In the genomic region with DNA sequence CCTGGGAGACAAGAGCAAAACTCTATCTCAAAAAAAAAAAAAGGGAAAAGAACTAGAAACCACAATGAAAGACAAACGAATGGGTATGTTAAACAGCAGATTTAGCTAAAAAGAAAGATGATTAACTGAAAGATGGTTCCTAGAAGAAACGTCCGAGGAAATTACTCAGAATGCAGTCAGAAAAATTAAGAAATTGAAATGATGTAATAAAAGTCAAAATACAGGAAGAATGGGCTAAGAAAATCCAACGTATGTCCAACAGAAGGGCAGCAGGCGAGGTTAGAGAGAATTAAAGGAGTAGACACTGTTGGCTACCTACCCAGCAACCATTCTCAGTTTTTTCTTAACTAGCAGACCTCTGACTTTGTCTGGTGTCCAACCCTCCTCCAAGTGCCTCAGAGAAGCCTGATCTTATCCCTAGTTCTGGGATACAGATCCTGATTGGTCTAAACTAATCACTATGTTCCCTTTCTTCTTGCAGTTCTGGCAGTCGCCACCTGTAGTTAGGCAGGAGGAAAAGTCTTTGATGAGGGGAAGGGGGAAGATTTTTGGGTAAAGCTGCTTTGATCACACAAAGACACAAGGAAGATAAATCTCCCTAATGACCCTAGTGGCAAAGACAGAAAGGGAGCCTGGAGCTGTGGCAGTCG, we compare ENCODE assay signal across 18 cellular contexts. TPM values are rescaled to one million over a fixed set of nuclear protein-coding genes. Genes with fewer than 3 reads are reported as not detected.
DNase-seq lines count a peak whose midpoint lies in the region; ATAC-seq and TF ChIP-seq lines count a peak whose summit lies in the region.
"Had no signal": no experiment of that assay in that cellular context is flagged by ENCODE, and none has a peak within 500 bp of the region (broad histone marks: within the 10 kb centered on the region; RNA-seq: fewer than 3 reads in every experiment).

No MANE protein-coding gene starts in this region.

- no peak overlapping the region for H3K4me3 ChIP-seq in epithelial cell of esophagus (ENCODE audit: low read length)
- H3K4me3 ChIP-seq: BLaER1, right atrium auricular region had no signal

- H3K4me1 Mint-ChIP-seq in osteocyte (ENCODE audit: unreplicated experiment) = peaks cover 14% of the 10 kb centered on the region
- no peaks in the 10 kb centered on the region for H3K4me1 Mint-ChIP-seq in activated T-helper 1 cell treated with anti-CD3 and anti-CD28 coated beads, Interleukin-12 subunit alpha, Interleukin-12 subunit beta, Interleukin-2, Interleukin-4 antibody, amounts not matched to agents 30 ng/mL and 10 ng/mL and 1 ng/mL, durations not matched to agents 14 hours and 24 hours and 36 hours (ENCODE audit: low read depth)
- H3K4me1 Mint-ChIP-seq: activated CD4-positive, alpha-beta T cell treated with anti-CD3 and anti-CD28 coated beads, Interleukin-2, amount 10 ng/mL, durations not matched to agents 24 days and 14 days had no signal

- no peaks in the 10 kb centered on the region for H3K9me3 Mint-ChIP-seq in osteocyte (ENCODE audit: unreplicated experiment)
- no peaks in the 10 kb centered on the region for H3K9me3 Mint-ChIP-seq in activated T-helper 1 cell treated with anti-CD3 and anti-CD28 coated beads, Interleukin-12 subunit alpha, Interleukin-12 subunit beta, Interleukin-2, Interleukin-4 antibody, amounts not matched to agents 30 ng/mL and 10 ng/mL and 1 ng/mL, durations not matched to agents 14 hours and 24 hours and 36 hours
- H3K9me3 Mint-ChIP-seq: activated CD4-positive, alpha-beta T cell treated with anti-CD3 and anti-CD28 coated beads, Interleukin-2, amount 10 ng/mL, durations not matched to agents 24 days and 14 days had no signal

- H3K36me3 Mint-ChIP-seq in osteocyte (ENCODE audit: unreplicated experiment) = peaks cover 7% of the 10 kb centered on the region
- H3K36me3 Mint-ChIP-seq in activated T-helper 1 cell treated with anti-CD3 and anti-CD28 coated beads, Interleukin-12 subunit alpha, Interleukin-12 subunit beta, Interleukin-2, Interleukin-4 antibody, amounts not matched to agents 30 ng/mL and 10 ng/mL and 1 ng/mL, durations not matched to agents 14 hours and 24 hours and 36 hours (ENCODE audit: low read depth) = no peaks in the 10 kb centered on the region

- TF ChIP-seq CTCF in epithelial cell of esophagus (IDR thresholded peaks at IDR 0.05; ENCODE audit: insufficient read depth, low read depth, low read length, missing control alignments) = peak; percentile 5
- no peak for TF ChIP-seq CTCF in osteocyte (IDR thresholded peaks at IDR 0.05)

- no peaks in the 10 kb centered on the region for H3K27me3 Mint-ChIP-seq in osteocyte (ENCODE audit: unreplicated experiment)
- peaks cover 4% of the 10 kb centered on the region for H3K27me3 Mint-ChIP-seq in activated T-helper 1 cell treated with anti-CD3 and anti-CD28 coated beads, Interleukin-12 subunit alpha, Interleukin-12 subunit beta, Interleukin-2, Interleukin-4 antibody, amounts not matched to agents 30 ng/mL and 10 ng/mL and 1 ng/mL, durations not matched to agents 14 hours and 24 hours and 36 hours (ENCODE audit: insufficient read depth)

- peak; percentile 45 for DNase-seq in DMS 273 (lab: John Stamatoyannopoulos, UW; ENCODE audit: unreplicated experiment)
- DNase-seq in DMS 273 treated with DMSO at 0.1 percent for 48 hours (lab: John Stamatoyannopoulos, UW) = no peak
- DNase-seq in OCI-M1 (lab: John Stamatoyannopoulos, UW) = peak; percentile 53
- DNase-seq in epithelial cell of esophagus (ENCODE audit: low read depth) = peak; percentile 54
- peak; percentile 15 for DNase-seq in osteocyte (ENCODE audit: extremely low spot score, unreplicated experiment)
- no peak for DNase-seq in hypothalamus (lab: John Stamatoyannopoulos, UW)
- DNase-seq in activated T-helper 1 cell treated with anti-CD3 and anti-CD28 coated beads, Interleukin-12 subunit alpha, Interleukin-12 subunit beta, Interleukin-2, Interleukin-4 antibody, amounts not matched to agents 30 ng/mL and 10 ng/mL and 1 ng/mL, durations not matched to agents 14 hours and 24 hours and 36 hours (ENCODE audit: low spot score) = no peak
- DNase-seq: activated CD4-positive, alpha-beta T cell treated with anti-CD3 and anti-CD28 coated beads, Interleukin-2, amount 10 ng/mL, durations not matched to agents 24 days and 14 days; activated naive CD4-positive, alpha-beta T cell; anterior cingulate cortex; MM.1S; NCI-H2029 treated with DMSO at 0.1 percent for 48 hours had no signal

- H3K27ac Mint-ChIP-seq in osteocyte (ENCODE audit: unreplicated experiment) = no peak overlapping the region
- no peak overlapping the region for H3K27ac Mint-ChIP-seq in activated T-helper 1 cell treated with anti-CD3 and anti-CD28 coated beads, Interleukin-12 subunit alpha, Interleukin-12 subunit beta, Interleukin-2, Interleukin-4 antibody, amounts not matched to agents 30 ng/mL and 10 ng/mL and 1 ng/mL, durations not matched to agents 14 hours and 24 hours and 36 hours
- H3K27ac Mint-ChIP-seq: activated CD4-positive, alpha-beta T cell treated with anti-CD3 and anti-CD28 coated beads, Interleukin-2, amount 10 ng/mL, durations not matched to agents 24 days and 14 days had no signal

- intact Hi-C loops in activated T-helper 1 cell treated with anti-CD3 and anti-CD28 coated beads, Interleukin-12 subunit alpha, Interleukin-12 subunit beta, Interleukin-2, Interleukin-4 antibody, amounts not matched to agents 30 ng/mL and 10 ng/mL and 1 ng/mL, durations not matched to agents 14 hours and 24 hours and 36 hours (cut with micrococcal nuclease) = no loop called here

- no peak for ATAC-seq in GM18517 (IDR thresholded peaks at IDR 0.05; ENCODE audit: unreplicated experiment)
- ATAC-seq: foreskin keratinocyte, Panc1, SK-N-SH treated with all-trans-retinoic acid at 6 μM for 48 hours had no signal

- no peak overlapping the region for H3K4me3 Mint-ChIP-seq in osteocyte (ENCODE audit: unreplicated experiment)
- H3K4me3 Mint-ChIP-seq in activated T-helper 1 cell treated with anti-CD3 and anti-CD28 coated beads, Interleukin-12 subunit alpha, Interleukin-12 subunit beta, Interleukin-2, Interleukin-4 antibody, amounts not matched to agents 30 ng/mL and 10 ng/mL and 1 ng/mL, durations not matched to agents 14 hours and 24 hours and 36 hours = no peak overlapping the region
- H3K4me3 Mint-ChIP-seq: activated CD4-positive, alpha-beta T cell treated with anti-CD3 and anti-CD28 coated beads, Interleukin-2, amount 10 ng/mL, durations not matched to agents 24 days and 14 days had no signal

RNA-seq across cellular contexts. Expression of gene GPR161, which starts 25.7 kb away (rescaled TPM):
- total RNA-seq in osteocyte = 36.8 and 38.5 TPM in 2 replicates
- total RNA-seq in activated T-helper 1 cell treated with anti-CD3 and anti-CD28 coated beads, Interleukin-12 subunit alpha, Interleukin-12 subunit beta, Interleukin-2, Interleukin-4 antibody, amounts not matched to agents 30 ng/mL and 10 ng/mL and 1 ng/mL, durations not matched to agents 14 hours and 24 hours and 36 hours = 0.41 and 0.42 TPM in 2 replicates

Comparison
In these comparisons a context has a peak if more than half of its experiments do, and no peak if none do; other contexts are left out.
1. DNase-seq: peak in DMS 273 (single experiment), OCI-M1 (single experiment), epithelial cell of esophagus (single experiment) and osteocyte (single experiment); none in DMS 273 treated with DMSO at 0.1 percent for 48 hours (single experiment), hypothalamus (0 of 51) and activated T-helper 1 cell treated with anti-CD3 and anti-CD28 coated beads, Interleukin-12 subunit alpha, Interleukin-12 subunit beta, Interleukin-2, Interleukin-4 antibody, amounts not matched to agents 30 ng/mL and 10 ng/mL and 1 ng/mL, durations not matched to agents 14 hours and 24 hours and 36 hours (single experiment).
2. RNA of gene GPR161, which starts 25.7 kb away (total RNA-seq): 36.8 to 38.5 TPM in osteocyte; 0.41 to 0.42 TPM in activated T-helper 1 cell treated with anti-CD3 and anti-CD28 coated beads, Interleukin-12 subunit alpha, Interleukin-12 subunit beta, Interleukin-2, Interleukin-4 antibody, amounts not matched to agents 30 ng/mL and 10 ng/mL and 1 ng/mL, durations not matched to agents 14 hours and 24 hours and 36 hours; every median in the first group is over 10 times any median in the second.